Comparison of ENCODE assay signal across 1 cellular context in the genomic region with DNA sequence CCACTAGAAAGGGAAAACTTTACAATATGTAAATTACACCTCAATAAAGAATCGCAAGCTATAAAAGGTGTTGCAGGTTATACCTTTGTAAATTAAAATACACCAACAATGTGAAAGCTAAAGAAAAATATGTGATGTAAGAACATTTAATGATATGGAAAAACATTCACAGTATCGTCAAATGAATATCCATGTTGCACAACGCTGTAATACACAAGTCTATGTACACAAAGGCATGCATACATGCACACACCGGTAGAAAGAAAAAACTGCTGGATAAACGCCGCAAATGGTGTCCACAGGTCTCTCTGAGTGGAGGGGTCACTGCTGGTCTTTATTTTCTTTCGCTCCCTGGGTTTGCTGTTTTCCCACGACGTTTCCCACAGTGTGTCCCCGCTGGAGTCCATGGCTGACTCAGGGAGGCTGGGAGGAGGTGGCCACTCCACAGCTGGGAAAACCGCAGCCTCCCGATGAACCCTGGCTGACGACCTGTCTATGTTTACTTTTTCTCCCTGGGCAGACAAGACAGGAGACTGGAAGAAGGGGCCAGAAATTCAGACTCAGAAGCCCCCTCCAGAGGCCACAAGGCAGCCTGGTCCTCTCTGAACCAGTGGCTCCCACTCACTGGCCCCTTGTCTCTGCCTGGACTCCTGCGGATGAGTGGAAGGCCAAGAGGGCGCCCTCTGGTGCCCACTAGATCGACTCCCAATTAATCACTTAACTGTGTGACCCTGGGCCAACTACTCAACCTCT.
TF ChIP-seq lines count a peak whose summit lies in the region.

No MANE protein-coding gene starts in this region.

TF ChIP-seq in GM23338, 12 proteins besides CTCF, POLR2A, EP300 and RAD21 (continued from another document):
- TF ChIP-seq EZH2phosphoT487 (IDR thresholded peaks at IDR 0.05; ENCODE audit: unreplicated experiment) (no peak), JUNB (IDR thresholded peaks at IDR 0.05; ENCODE audit: unreplicated experiment) (no peak), EZH2 (IDR thresholded peaks at IDR 0.05; ENCODE audit: low read depth, unreplicated experiment) (no peak)
- TF ChIP-seq, protein P1, sequence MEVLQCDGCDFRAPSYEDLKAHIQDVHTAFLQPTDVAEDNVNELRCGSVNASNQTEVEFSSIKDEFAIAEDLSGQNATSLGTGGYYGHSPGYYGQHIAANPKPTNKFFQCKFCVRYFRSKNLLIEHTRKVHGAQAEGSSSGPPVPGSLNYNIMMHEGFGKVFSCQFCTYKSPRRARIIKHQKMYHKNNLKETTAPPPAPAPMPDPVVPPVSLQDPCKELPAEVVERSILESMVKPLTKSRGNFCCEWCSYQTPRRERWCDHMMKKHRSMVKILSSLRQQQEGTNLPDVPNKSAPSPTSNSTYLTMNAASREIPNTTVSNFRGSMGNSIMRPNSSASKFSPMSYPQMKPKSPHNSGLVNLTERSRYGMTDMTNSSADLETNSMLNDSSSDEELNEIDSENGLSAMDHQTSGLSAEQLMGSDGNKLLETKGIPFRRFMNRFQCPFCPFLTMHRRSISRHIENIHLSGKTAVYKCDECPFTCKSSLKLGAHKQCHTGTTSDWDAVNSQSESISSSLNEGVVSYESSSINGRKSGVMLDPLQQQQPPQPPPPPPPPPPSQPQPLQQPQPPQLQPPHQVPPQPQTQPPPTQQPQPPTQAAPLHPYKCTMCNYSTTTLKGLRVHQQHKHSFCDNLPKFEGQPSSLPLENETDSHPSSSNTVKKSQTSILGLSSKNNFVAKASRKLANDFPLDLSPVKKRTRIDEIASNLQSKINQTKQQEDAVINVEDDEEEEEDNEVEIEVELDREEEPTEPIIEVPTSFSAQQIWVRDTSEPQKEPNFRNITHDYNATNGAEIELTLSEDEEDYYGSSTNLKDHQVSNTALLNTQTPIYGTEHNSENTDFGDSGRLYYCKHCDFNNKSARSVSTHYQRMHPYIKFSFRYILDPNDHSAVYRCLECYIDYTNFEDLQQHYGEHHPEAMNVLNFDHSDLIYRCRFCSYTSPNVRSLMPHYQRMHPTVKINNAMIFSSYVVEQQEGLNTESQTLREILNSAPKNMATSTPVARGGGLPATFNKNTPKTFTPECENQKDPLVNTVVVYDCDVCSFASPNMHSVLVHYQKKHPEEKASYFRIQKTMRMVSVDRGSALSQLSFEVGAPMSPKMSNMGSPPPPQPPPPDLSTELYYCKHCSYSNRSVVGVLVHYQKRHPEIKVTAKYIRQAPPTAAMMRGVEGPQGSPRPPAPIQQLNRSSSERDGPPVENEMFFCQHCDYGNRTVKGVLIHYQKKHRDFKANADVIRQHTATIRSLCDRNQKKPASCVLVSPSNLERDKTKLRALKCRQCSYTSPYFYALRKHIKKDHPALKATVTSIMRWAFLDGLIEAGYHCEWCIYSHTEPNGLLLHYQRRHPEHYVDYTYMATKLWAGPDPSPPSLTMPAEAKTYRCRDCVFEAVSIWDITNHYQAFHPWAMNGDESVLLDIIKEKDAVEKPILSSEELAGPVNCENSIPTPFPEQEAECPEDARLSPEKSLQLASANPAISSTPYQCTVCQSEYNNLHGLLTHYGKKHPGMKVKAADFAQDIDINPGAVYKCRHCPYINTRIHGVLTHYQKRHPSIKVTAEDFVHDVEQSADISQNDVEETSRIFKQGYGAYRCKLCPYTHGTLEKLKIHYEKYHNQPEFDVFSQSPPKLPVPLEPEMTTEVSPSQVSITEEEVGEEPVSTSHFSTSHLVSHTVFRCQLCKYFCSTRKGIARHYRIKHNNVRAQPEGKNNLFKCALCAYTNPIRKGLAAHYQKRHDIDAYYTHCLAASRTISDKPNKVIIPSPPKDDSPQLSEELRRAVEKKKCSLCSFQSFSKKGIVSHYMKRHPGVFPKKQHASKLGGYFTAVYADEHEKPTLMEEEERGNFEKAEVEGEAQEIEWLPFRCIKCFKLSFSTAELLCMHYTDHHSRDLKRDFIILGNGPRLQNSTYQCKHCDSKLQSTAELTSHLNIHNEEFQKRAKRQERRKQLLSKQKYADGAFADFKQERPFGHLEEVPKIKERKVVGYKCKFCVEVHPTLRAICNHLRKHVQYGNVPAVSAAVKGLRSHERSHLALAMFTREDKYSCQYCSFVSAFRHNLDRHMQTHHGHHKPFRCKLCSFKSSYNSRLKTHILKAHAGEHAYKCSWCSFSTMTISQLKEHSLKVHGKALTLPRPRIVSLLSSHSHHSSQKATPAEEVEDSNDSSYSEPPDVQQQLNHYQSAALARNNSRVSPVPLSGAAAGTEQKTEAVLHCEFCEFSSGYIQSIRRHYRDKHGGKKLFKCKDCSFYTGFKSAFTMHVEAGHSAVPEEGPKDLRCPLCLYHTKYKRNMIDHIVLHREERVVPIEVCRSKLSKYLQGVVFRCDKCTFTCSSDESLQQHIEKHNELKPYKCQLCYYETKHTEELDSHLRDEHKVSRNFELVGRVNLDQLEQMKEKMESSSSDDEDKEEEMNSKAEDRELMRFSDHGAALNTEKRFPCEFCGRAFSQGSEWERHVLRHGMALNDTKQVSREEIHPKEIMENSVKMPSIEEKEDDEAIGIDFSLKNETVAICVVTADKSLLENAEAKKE (CRISPR knock-in tag; IDR thresholded peaks at IDR 0.05): no peak
